8 cellular contexts compared by ENCODE assay signal in the genomic region with DNA sequence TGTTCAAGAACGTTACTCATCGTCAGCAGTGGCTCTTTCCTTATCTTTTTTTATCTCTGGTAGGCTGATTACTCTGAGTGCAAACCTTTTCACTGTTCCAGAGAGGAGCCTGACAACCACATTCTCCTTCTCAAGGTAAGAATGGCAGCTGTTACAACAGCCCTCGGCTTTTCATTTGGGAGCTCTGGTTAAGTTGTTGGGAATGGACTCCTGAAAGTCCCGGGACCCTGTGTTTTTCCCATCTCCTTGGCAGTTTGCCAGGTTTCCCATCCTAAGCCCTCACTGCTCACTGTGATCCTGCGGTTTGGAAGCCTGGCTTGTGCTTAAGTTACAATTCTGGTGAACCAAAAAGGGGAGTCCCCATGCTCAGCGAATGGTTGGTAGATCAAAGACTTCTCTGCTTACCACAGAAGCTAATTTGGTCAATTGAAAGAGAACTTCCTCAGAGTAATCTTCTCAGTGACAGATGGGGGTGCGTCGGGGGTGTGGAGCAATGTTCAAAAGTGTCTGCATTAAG.
A peak's percentile ranks its signal among the peaks of the same experiment; 100 is the strongest.
DNase-seq lines count a peak whose midpoint lies in the region; ATAC-seq and TF ChIP-seq lines count a peak whose summit lies in the region.

No MANE protein-coding gene starts in this region.

- peak; percentile 46 for DNase-seq in activated naive CD8-positive, alpha-beta T cell treated with anti-CD3 and anti-CD28 coated beads for 36 hours
- DNase-seq in iPS-NIHi7 (ENCODE audit: extremely low spot score) (no peak), retina (no peak)
- DNase-seq in activated CD4-positive, CD25-positive, alpha-beta regulatory T cell (lab: John Stamatoyannopoulos, UW) = no peak
- DNase-seq in activated CD4-positive, CD25-positive, alpha-beta regulatory T cell treated with anti-CD3 and anti-CD28 coated beads, Interleukin-2, amount 50 U/mL, for 72 hours = no peak

- peaks cover 3% of the 10 kb centered on the region for H3K9me3 Mint-ChIP-seq in activated naive CD8-positive, alpha-beta T cell treated with anti-CD3 and anti-CD28 coated beads for 36 hours

- no peak for TF ChIP-seq CTCF in Loucy (conservative IDR thresholded peaks at IDR 0.05; ENCODE audit: low read length)

- no peaks in the 10 kb centered on the region for H3K9me3 ChIP-seq in Loucy (ENCODE audit: insufficient read depth, low read depth, low read length)

- no peaks in the 10 kb centered on the region for H3F3A ChIP-seq in Loucy (ENCODE audit: low read depth)

- H3K36me3 ChIP-seq in Loucy (ENCODE audit: insufficient read depth, low read length) = no peaks in the 10 kb centered on the region

- H3K79me2 ChIP-seq in Loucy (ENCODE audit: insufficient read depth, low read length) = no peaks in the 10 kb centered on the region

- no peaks in the 10 kb centered on the region for H4K20me1 ChIP-seq in Loucy (ENCODE audit: insufficient read depth, low read length, poor library complexity, severe bottlenecking)

- H3K27me3 ChIP-seq in Loucy (ENCODE audit: insufficient read depth, low read length, poor library complexity, severe bottlenecking) = no peaks in the 10 kb centered on the region

- H3K27ac Mint-ChIP-seq in activated naive CD8-positive, alpha-beta T cell treated with anti-CD3 and anti-CD28 coated beads for 36 hours = no peak overlapping the region

- H3K27me3 Mint-ChIP-seq in activated naive CD8-positive, alpha-beta T cell treated with anti-CD3 and anti-CD28 coated beads for 36 hours = peaks cover 87% of the 10 kb centered on the region

- peaks cover 18% of the 10 kb centered on the region for H3K4me1 ChIP-seq in Loucy (ENCODE audit: insufficient read depth, low read length, poor library complexity, severe bottlenecking)

- no peaks in the 10 kb centered on the region for H3K9me2 ChIP-seq in Loucy (replicated peaks; ENCODE audit: low read depth, low read length)

- peak overlapping the region; percentile 46 for H3K4me2 ChIP-seq in Loucy (ENCODE audit: low read depth, low read length, poor library complexity, severe bottlenecking)

- peaks cover 18% of the 10 kb centered on the region for H3K4me1 Mint-ChIP-seq in activated naive CD8-positive, alpha-beta T cell treated with anti-CD3 and anti-CD28 coated beads for 36 hours

- ATAC-seq in GM18499 (IDR thresholded peaks at IDR 0.05; ENCODE audit: insufficient read depth, unreplicated experiment) (peak; percentile 98), GM21717 (IDR thresholded peaks at IDR 0.05; ENCODE audit: unreplicated experiment) (peak; percentile 100)

- H3K4me3 ChIP-seq in Loucy (ENCODE audit: low read length, poor library complexity, severe bottlenecking) = peak overlapping the region; percentile 26

- no peaks in the 10 kb centered on the region for H3K36me3 Mint-ChIP-seq in activated naive CD8-positive, alpha-beta T cell treated with anti-CD3 and anti-CD28 coated beads for 36 hours

- H2AFZ ChIP-seq in Loucy (ENCODE audit: low read length) = no peak overlapping the region

- no peak overlapping the region for H3K9ac ChIP-seq in Loucy (ENCODE audit: low read depth, low read length, poor library complexity, severe bottlenecking)

- H3K4me3 Mint-ChIP-seq in activated naive CD8-positive, alpha-beta T cell treated with anti-CD3 and anti-CD28 coated beads for 36 hours = no peak overlapping the region
